In genomic region chr10:17504547-17505245, GRCh38 we compare ENCODE assay signal across 1 cellular context.
TF ChIP-seq lines count a peak whose summit lies in the region.

No MANE protein-coding gene starts in this region.

TF ChIP-seq in HepG2, 621 proteins besides CTCF, POLR2A, EP300 and RAD21:
- TF ChIP-seq ZBTB26 (CRISPR knock-in tag; IDR thresholded peaks at IDR 0.05; ENCODE audit: borderline replicate concordance), result no peak
- no peak for TF ChIP-seq RERE (CRISPR knock-in tag; IDR thresholded peaks at IDR 0.05; ENCODE audit: low read depth)
- no peak for TF ChIP-seq REL (CRISPR knock-in tag; conservative IDR thresholded peaks at IDR 0.05)
- TF ChIP-seq ZNF275 (CRISPR knock-in tag; IDR thresholded peaks at IDR 0.05; ENCODE audit: borderline replicate concordance), result no peak
- no peak for TF ChIP-seq AKNA (CRISPR knock-in tag; IDR thresholded peaks at IDR 0.05; ENCODE audit: borderline replicate concordance)
- no peak for TF ChIP-seq MYC (CRISPR knock-in tag; IDR thresholded peaks at IDR 0.05; ENCODE audit: borderline replicate concordance)
- no peak for TF ChIP-seq PRPF4 (IDR thresholded peaks at IDR 0.05; ENCODE audit: low read depth, low read length, poor library complexity, severe bottlenecking)
- no peak for TF ChIP-seq TCF7 (IDR thresholded peaks at IDR 0.05; ENCODE audit: low read depth)
- TF ChIP-seq MLXIP (CRISPR knock-in tag; IDR thresholded peaks at IDR 0.05; ENCODE audit: borderline replicate concordance), result no peak
- no peak for TF ChIP-seq ZBTB42 (CRISPR knock-in tag; IDR thresholded peaks at IDR 0.05)
- no peak for TF ChIP-seq MNT (IDR thresholded peaks at IDR 0.05)
- TF ChIP-seq ZBTB40 (IDR thresholded peaks at IDR 0.05), result no peak
- TF ChIP-seq ZBTB40 (CRISPR knock-in tag; IDR thresholded peaks at IDR 0.05), result no peak
- TF ChIP-seq TRIM24 (CRISPR knock-in tag; IDR thresholded peaks at IDR 0.05), result no peak
- no peak for TF ChIP-seq ZNF382 (CRISPR knock-in tag; IDR thresholded peaks at IDR 0.05; ENCODE audit: borderline replicate concordance)
